In the genomic region with DNA sequence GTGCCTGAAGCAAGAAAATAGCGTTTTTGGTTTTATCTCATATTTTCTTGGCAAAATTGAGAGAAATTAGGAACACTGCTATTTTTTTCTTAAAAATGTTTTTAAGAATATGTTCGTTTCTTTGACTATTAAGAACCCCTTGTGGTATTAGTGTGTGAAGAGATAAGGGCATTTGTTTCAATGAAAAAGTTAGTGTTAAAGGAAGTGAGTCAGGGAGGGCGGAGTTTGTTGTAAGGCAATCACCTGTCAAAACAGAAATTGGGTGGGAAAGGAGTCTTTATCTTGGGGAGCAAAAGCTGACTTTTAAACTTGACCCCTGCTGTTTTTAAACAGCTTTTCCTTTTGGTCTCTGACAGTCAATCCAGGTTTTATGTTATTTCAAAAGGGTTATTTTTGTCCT, we compare ENCODE assay signal across 1 cellular context.
TF ChIP-seq lines count a peak whose summit lies in the region.

No MANE protein-coding gene starts in this region.

TF ChIP-seq in K562, 482 proteins besides CTCF, POLR2A, EP300 and RAD21 (continued from another document and continues in another):
- TF ChIP-seq, protein P1, sequence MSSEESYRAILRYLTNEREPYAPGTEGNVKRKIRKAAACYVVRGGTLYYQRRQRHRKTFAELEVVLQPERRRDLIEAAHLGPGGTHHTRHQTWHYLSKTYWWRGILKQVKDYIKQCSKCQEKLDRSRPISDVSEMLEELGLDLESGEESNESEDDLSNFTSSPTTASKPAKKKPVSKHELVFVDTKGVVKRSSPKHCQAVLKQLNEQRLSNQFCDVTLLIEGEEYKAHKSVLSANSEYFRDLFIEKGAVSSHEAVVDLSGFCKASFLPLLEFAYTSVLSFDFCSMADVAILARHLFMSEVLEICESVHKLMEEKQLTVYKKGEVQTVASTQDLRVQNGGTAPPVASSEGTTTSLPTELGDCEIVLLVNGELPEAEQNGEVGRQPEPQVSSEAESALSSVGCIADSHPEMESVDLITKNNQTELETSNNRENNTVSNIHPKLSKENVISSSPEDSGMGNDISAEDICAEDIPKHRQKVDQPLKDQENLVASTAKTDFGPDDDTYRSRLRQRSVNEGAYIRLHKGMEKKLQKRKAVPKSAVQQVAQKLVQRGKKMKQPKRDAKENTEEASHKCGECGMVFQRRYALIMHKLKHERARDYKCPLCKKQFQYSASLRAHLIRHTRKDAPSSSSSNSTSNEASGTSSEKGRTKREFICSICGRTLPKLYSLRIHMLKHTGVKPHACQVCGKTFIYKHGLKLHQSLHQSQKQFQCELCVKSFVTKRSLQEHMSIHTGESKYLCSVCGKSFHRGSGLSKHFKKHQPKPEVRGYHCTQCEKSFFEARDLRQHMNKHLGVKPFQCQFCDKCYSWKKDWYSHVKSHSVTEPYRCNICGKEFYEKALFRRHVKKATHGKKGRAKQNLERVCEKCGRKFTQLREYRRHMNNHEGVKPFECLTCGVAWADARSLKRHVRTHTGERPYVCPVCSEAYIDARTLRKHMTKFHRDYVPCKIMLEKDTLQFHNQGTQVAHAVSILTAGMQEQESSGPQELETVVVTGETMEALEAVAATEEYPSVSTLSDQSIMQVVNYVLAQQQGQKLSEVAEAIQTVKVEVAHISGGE (CRISPR knock-in tag; IDR thresholded peaks at IDR 0.05): no peak
- no peak for TF ChIP-seq ZNF175 (CRISPR knock-in tag; IDR thresholded peaks at IDR 0.05; ENCODE audit: low read depth)
- TF ChIP-seq, protein P2, sequence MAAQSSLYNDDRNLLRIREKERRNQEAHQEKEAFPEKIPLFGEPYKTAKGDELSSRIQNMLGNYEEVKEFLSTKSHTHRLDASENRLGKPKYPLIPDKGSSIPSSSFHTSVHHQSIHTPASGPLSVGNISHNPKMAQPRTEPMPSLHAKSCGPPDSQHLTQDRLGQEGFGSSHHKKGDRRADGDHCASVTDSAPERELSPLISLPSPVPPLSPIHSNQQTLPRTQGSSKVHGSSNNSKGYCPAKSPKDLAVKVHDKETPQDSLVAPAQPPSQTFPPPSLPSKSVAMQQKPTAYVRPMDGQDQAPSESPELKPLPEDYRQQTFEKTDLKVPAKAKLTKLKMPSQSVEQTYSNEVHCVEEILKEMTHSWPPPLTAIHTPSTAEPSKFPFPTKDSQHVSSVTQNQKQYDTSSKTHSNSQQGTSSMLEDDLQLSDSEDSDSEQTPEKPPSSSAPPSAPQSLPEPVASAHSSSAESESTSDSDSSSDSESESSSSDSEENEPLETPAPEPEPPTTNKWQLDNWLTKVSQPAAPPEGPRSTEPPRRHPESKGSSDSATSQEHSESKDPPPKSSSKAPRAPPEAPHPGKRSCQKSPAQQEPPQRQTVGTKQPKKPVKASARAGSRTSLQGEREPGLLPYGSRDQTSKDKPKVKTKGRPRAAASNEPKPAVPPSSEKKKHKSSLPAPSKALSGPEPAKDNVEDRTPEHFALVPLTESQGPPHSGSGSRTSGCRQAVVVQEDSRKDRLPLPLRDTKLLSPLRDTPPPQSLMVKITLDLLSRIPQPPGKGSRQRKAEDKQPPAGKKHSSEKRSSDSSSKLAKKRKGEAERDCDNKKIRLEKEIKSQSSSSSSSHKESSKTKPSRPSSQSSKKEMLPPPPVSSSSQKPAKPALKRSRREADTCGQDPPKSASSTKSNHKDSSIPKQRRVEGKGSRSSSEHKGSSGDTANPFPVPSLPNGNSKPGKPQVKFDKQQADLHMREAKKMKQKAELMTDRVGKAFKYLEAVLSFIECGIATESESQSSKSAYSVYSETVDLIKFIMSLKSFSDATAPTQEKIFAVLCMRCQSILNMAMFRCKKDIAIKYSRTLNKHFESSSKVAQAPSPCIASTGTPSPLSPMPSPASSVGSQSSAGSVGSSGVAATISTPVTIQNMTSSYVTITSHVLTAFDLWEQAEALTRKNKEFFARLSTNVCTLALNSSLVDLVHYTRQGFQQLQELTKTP (IDR thresholded peaks at IDR 0.05; ENCODE audit: low read depth in 1 of 2, partially characterized antibody in 2 of 2): no peak
- no peak for TF ChIP-seq EWSR1 (IDR thresholded peaks at IDR 0.05; ENCODE audit: borderline replicate concordance, low read depth, partially characterized antibody)
- 0 out of 2 replicates have a peak, but pooled peaks have one; percentile 12 for TF ChIP-seq POLR2G (IDR thresholded peaks at IDR 0.05; ENCODE audit: low read depth, low read length)
- TF ChIP-seq MNT (conservative IDR thresholded peaks at IDR 0.05): peak; percentile 53 to 62; a peak in 3 of 4 replicates
- peak; percentile 44; the same call in 1 of the 2 replicates for TF ChIP-seq MYNN (IDR thresholded peaks at IDR 0.05)
- no peak for TF ChIP-seq MYNN (CRISPR knock-in tag; IDR thresholded peaks at IDR 0.05)
- no peak for TF ChIP-seq YY1 (IDR thresholded peaks at IDR 0.05; ENCODE audit: borderline replicate concordance in 1 of 3, control insufficient read depth in 1 of 3, extremely low read depth in 1 of 3, insufficient read depth in 3 of 3, insufficient read length in 1 of 3, insufficient replicate concordance in 2 of 3, low read depth in 1 of 3, low read length in 2 of 3)
- TF ChIP-seq ELF1 (tag; IDR thresholded peaks at IDR 0.05): no peak
- no peak for TF ChIP-seq CLOCK (CRISPR knock-in tag; IDR thresholded peaks at IDR 0.05; ENCODE audit: borderline replicate concordance)
- TF ChIP-seq TARDBP (IDR thresholded peaks at IDR 0.05): no peak
- TF ChIP-seq ARID1B (IDR thresholded peaks at IDR 0.05): peak; percentile 91
- TF ChIP-seq FOXJ2 (tag; IDR thresholded peaks at IDR 0.05): no peak
- TF ChIP-seq, protein P3, sequence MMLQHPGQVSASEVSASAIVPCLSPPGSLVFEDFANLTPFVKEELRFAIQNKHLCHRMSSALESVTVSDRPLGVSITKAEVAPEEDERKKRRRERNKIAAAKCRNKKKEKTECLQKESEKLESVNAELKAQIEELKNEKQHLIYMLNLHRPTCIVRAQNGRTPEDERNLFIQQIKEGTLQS (IDR thresholded peaks at IDR 0.05): peak; percentile 76
- TF ChIP-seq, protein P3 (CRISPR knock-in tag; conservative IDR thresholded peaks at IDR 0.05): no peak
- peak; percentile 67 for TF ChIP-seq L3MBTL2 (IDR thresholded peaks at IDR 0.05)
- TF ChIP-seq HMG20B (CRISPR knock-in tag; IDR thresholded peaks at IDR 0.05): no peak
- TF ChIP-seq, protein P4, sequence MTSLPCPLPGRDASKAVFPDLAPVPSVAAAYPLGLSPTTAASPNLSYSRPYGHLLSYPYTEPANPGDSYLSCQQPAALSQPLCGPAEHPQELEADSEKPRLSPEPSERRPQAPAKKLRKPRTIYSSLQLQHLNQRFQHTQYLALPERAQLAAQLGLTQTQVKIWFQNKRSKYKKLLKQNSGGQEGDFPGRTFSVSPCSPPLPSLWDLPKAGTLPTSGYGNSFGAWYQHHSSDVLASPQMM (CRISPR knock-in tag; IDR thresholded peaks at IDR 0.05): no peak
- no peak for TF ChIP-seq GTF2E2 (tag; IDR thresholded peaks at IDR 0.05)
- no peak for TF ChIP-seq ZKSCAN1 (IDR thresholded peaks at IDR 0.05; ENCODE audit: low read depth, low read length)
- TF ChIP-seq, protein P5, sequence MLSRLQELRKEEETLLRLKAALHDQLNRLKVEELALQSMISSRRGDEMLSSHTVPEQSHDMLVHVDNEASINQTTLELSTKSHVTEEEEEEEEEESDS (CRISPR knock-in tag; IDR thresholded peaks at IDR 0.05): no peak
- no peak for TF ChIP-seq ZNF766 (CRISPR knock-in tag; conservative IDR thresholded peaks at IDR 0.05)
- peak; percentile 30; the same call in 1 of the 2 replicates for TF ChIP-seq ZNF384 (IDR thresholded peaks at IDR 0.05; ENCODE audit: low read depth, low read length)
- TF ChIP-seq, protein P6, sequence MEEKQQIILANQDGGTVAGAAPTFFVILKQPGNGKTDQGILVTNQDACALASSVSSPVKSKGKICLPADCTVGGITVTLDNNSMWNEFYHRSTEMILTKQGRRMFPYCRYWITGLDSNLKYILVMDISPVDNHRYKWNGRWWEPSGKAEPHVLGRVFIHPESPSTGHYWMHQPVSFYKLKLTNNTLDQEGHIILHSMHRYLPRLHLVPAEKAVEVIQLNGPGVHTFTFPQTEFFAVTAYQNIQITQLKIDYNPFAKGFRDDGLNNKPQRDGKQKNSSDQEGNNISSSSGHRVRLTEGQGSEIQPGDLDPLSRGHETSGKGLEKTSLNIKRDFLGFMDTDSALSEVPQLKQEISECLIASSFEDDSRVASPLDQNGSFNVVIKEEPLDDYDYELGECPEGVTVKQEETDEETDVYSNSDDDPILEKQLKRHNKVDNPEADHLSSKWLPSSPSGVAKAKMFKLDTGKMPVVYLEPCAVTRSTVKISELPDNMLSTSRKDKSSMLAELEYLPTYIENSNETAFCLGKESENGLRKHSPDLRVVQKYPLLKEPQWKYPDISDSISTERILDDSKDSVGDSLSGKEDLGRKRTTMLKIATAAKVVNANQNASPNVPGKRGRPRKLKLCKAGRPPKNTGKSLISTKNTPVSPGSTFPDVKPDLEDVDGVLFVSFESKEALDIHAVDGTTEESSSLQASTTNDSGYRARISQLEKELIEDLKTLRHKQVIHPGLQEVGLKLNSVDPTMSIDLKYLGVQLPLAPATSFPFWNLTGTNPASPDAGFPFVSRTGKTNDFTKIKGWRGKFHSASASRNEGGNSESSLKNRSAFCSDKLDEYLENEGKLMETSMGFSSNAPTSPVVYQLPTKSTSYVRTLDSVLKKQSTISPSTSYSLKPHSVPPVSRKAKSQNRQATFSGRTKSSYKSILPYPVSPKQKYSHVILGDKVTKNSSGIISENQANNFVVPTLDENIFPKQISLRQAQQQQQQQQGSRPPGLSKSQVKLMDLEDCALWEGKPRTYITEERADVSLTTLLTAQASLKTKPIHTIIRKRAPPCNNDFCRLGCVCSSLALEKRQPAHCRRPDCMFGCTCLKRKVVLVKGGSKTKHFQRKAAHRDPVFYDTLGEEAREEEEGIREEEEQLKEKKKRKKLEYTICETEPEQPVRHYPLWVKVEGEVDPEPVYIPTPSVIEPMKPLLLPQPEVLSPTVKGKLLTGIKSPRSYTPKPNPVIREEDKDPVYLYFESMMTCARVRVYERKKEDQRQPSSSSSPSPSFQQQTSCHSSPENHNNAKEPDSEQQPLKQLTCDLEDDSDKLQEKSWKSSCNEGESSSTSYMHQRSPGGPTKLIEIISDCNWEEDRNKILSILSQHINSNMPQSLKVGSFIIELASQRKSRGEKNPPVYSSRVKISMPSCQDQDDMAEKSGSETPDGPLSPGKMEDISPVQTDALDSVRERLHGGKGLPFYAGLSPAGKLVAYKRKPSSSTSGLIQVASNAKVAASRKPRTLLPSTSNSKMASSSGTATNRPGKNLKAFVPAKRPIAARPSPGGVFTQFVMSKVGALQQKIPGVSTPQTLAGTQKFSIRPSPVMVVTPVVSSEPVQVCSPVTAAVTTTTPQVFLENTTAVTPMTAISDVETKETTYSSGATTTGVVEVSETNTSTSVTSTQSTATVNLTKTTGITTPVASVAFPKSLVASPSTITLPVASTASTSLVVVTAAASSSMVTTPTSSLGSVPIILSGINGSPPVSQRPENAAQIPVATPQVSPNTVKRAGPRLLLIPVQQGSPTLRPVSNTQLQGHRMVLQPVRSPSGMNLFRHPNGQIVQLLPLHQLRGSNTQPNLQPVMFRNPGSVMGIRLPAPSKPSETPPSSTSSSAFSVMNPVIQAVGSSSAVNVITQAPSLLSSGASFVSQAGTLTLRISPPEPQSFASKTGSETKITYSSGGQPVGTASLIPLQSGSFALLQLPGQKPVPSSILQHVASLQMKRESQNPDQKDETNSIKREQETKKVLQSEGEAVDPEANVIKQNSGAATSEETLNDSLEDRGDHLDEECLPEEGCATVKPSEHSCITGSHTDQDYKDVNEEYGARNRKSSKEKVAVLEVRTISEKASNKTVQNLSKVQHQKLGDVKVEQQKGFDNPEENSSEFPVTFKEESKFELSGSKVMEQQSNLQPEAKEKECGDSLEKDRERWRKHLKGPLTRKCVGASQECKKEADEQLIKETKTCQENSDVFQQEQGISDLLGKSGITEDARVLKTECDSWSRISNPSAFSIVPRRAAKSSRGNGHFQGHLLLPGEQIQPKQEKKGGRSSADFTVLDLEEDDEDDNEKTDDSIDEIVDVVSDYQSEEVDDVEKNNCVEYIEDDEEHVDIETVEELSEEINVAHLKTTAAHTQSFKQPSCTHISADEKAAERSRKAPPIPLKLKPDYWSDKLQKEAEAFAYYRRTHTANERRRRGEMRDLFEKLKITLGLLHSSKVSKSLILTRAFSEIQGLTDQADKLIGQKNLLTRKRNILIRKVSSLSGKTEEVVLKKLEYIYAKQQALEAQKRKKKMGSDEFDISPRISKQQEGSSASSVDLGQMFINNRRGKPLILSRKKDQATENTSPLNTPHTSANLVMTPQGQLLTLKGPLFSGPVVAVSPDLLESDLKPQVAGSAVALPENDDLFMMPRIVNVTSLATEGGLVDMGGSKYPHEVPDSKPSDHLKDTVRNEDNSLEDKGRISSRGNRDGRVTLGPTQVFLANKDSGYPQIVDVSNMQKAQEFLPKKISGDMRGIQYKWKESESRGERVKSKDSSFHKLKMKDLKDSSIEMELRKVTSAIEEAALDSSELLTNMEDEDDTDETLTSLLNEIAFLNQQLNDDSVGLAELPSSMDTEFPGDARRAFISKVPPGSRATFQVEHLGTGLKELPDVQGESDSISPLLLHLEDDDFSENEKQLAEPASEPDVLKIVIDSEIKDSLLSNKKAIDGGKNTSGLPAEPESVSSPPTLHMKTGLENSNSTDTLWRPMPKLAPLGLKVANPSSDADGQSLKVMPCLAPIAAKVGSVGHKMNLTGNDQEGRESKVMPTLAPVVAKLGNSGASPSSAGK (IDR thresholded peaks at IDR 0.05): peak; percentile 39; the same call in 1 of the 2 replicates
- TF ChIP-seq HDAC1 (IDR thresholded peaks at IDR 0.05): peak in 1 of 2 experiments; percentile 48; a peak in 1 of 4 replicates
- TF ChIP-seq CBX3 (IDR thresholded peaks at IDR 0.05; ENCODE audit: borderline replicate concordance in 1 of 2, low read length in 2 of 2): peak in 1 of 2 experiments; percentile 66; a peak in 1 of 3 replicates
